ENCODE assay signal across 1 cellular context in the genomic region with DNA sequence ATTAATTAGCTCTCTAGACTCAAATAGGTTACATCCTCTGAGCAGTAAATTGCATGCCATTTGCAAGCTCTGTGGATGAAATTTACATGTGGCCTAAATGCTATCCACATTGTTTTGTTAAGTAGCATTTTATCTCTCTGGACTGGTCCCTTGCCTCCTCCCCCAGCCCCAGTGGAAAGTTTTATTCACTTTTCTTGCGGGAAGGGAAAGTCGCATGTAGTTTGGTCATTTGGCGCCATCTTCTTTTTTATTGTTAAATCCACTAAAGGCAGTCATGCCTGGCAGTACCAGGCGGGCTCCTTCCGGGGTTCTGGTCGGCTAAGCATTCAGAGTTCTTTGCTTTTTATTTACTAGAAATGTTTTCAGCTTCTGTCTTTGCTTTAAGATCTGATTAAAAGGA.
TF ChIP-seq lines count a peak whose summit lies in the region.

No MANE protein-coding gene starts in this region.

TF ChIP-seq in H1, 55 proteins besides CTCF, POLR2A, EP300 and RAD21:
- 0 out of 2 replicates have a peak, but pooled peaks have one; percentile 31 for TF ChIP-seq TAF1 (IDR thresholded peaks at IDR 0.05; ENCODE audit: low read depth, low read length)
- 0 out of 2 replicates have a peak, but pooled peaks have one; percentile 76 for TF ChIP-seq YY1 (IDR thresholded peaks at IDR 0.05; ENCODE audit: low read depth, low read length)
- TF ChIP-seq, protein P1, sequence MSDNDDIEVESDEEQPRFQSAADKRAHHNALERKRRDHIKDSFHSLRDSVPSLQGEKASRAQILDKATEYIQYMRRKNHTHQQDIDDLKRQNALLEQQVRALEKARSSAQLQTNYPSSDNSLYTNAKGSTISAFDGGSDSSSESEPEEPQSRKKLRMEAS (IDR thresholded peaks at IDR 0.05) = no peak
- TF ChIP-seq SP1 (IDR thresholded peaks at IDR 0.05; ENCODE audit: low read depth, low read length) = 0 out of 2 replicates have a peak, but pooled peaks have one; percentile 59
- TF ChIP-seq CHD1 (IDR thresholded peaks at IDR 0.05; ENCODE audit: low read depth, low read length) = no peak
